In the genomic region with DNA sequence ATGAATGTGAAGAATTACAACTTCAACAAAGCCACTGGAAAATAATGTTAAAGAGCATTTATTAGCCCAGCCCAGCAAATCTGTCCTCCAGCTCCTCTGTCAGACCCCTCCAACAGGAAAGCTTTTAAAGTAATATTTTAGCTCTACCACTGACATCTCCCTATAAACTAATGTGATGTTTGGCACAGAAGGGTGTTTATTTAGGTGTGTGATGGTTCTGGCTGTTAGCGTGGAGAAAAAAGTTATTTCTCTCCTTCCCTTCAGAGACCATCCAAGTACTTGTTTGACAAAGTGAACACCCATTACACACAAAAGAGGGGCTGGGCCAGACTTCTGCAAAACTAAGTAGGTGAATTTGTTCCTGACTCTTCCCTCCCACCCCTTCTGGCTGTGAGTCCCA, we compare ENCODE assay signal across 23 cellular contexts.
"Had no signal": no experiment of that assay in that cellular context is flagged by ENCODE, and none has a peak within 500 bp of the region (broad histone marks: within the 10 kb centered on the region; RNA-seq: fewer than 3 reads in every experiment).

No MANE protein-coding gene starts in this region.

- H3K27me3 ChIP-seq: breast epithelium had no signal

- H3K9me3 ChIP-seq: breast epithelium had no signal

- FAIRE-seq: TTC549 had no signal

- H3K4me3 ChIP-seq: breast epithelium, PC-9 had no signal

- DNase-seq: activated B cell treated with CpG ODN at 0.5 μM for 24 hours; activated CD4-positive, alpha-beta T cell treated with anti-CD3 and anti-CD28 coated beads for 1 hour; activated CD4-positive, alpha-beta T cell treated with anti-CD3 and anti-CD28 coated beads, Interleukin-2, amount 10 ng/mL, durations not matched to agents 24 days and 14 days; activated CD4-positive, alpha-beta T cell treated with anti-CD3 and anti-CD28 coated beads, Interleukin-2, amount 50 U/mL, for 48 hours; activated CD8-positive, alpha-beta memory T cell treated with anti-CD3 and anti-CD28 coated beads, Interleukin-2, amount 10 ng/mL, durations not matched to agents 7 days and 5 days; activated effector memory CD4-positive, alpha-beta T cell treated with anti-CD3 and anti-CD28 coated beads, Interleukin-2, amount 50 U/mL, for 16 hours; activated naive CD4-positive, alpha-beta T cell treated with anti-CD3 and anti-CD28 coated beads for 36 hours; activated T-cell treated with anti-CD3 and anti-CD28 coated beads, Interleukin-2, amount 50 U/mL, for 4 hours; amygdala; caudate nucleus; NCI-H1092; NCI-H1417; NCI-H2029 treated with DMSO at 0.1 percent for 48 hours; NCI-H446; NCI-H524; PC-9; SHP77 treated with DMSO at 0.1 percent for 48 hours; T-cell; T-helper 2 cell; T1000 had no signal

- H3K4me1 ChIP-seq: breast epithelium had no signal

- H3K27ac ChIP-seq: breast epithelium, KMS-11, PC-9 had no signal

- H3K9ac ChIP-seq: KMS-11 had no signal

- H3K36me3 ChIP-seq: breast epithelium had no signal
